ENCODE assay signal across 21 cellular contexts in genomic region chr14:97253756-97254155, GRCh38.
"Had no signal": no experiment of that assay in that cellular context is flagged by ENCODE, and none has a peak within 500 bp of the region (broad histone marks: within the 10 kb centered on the region; RNA-seq: fewer than 3 reads in every experiment).

No MANE protein-coding gene starts in this region.

- FAIRE-seq: kidney, TTC549 had no signal

- H3K9me3 Mint-ChIP-seq: central memory CD8-positive, alpha-beta T cell; dendritic cell treated with granulocyte-macrophage colony-stimulating factor and Interleukin-4, amounts not matched to agents 40 ng/mL and 50 ng/mL, for 4 days; effector memory CD8-positive, alpha-beta T cell; nephron had no signal

- H3K36me3 Mint-ChIP-seq: brain; memory B cell; stimulated activated memory B cell treated with anti-CD40 and anti-IgM and Interleukin-4, amounts not matched to agents 10 μg/mL and 1 μg/mL and 100 μg/mL, for 72 hours had no signal

- H3K4me1 Mint-ChIP-seq: brain, nephron had no signal

- H3K4me3 Mint-ChIP-seq: brain; central memory CD8-positive, alpha-beta T cell; dendritic cell treated with granulocyte-macrophage colony-stimulating factor and Interleukin-4, amounts not matched to agents 40 ng/mL and 50 ng/mL, for 4 days; effector memory CD8-positive, alpha-beta T cell; memory B cell; nephron; stimulated activated memory B cell treated with anti-CD40 and anti-IgM and Interleukin-4, amounts not matched to agents 10 μg/mL and 1 μg/mL and 100 μg/mL, for 72 hours had no signal

- DNase-seq: activated naive CD4-positive, alpha-beta T cell treated with anti-CD3 and anti-CD28 coated beads, Interleukin-2, amount 50 U/mL, for 16 hours; amygdala; effector memory CD8-positive, alpha-beta T cell; gastrocnemius medialis; kidney; left ventricle myocardium inferior; occipital lobe; right lobe of liver; tibial artery; uterus had no signal

- H3K4me3 ChIP-seq: gastrocnemius medialis, left ventricle myocardium inferior, prostate gland, right lobe of liver, tibial artery, uterus had no signal

- H3K27ac ChIP-seq: epithelial cell of prostate, gastrocnemius medialis, left ventricle myocardium inferior, prostate gland, right lobe of liver, tibial artery, uterus had no signal

- H3K27ac Mint-ChIP-seq: activated T-helper 2 cell treated with anti-CD3 and anti-CD28 coated beads, Interferon-gamma antibody, Interleukin-2, Interleukin-4, amounts not matched to agents 10 μg/mL and 5 μg/mL and 100 μg/mL, durations not matched to agents 14 hours and 24 hours and 36 hours; brain; dendritic cell treated with granulocyte-macrophage colony-stimulating factor and Interleukin-4, amounts not matched to agents 40 ng/mL and 50 ng/mL, for 4 days; memory B cell; nephron; stimulated activated memory B cell treated with anti-CD40 and anti-IgM and Interleukin-4, amounts not matched to agents 10 μg/mL and 1 μg/mL and 100 μg/mL, for 72 hours had no signal

- H3K4me1 ChIP-seq: gastrocnemius medialis, left ventricle myocardium inferior, prostate gland, right lobe of liver, tibial artery, uterus had no signal

- H3K9me3 ChIP-seq: gastrocnemius medialis, prostate gland, right lobe of liver, uterus had no signal

- ATAC-seq: activated CD4-positive, CD25-positive, alpha-beta regulatory T cell treated with anti-CD3 and anti-CD28 coated beads, Interleukin-2, amount 50 U/mL, for 24 hours; effector memory CD8-positive, alpha-beta T cell; gastrocnemius medialis; right lobe of liver; stimulated activated memory B cell treated with anti-CD40 and anti-IgM and Interleukin-4, amounts not matched to agents 10 μg/mL and 1 μg/mL and 100 μg/mL, for 72 hours had no signal

- H3K36me3 ChIP-seq: gastrocnemius medialis, left ventricle myocardium inferior, prostate gland, right lobe of liver, tibial artery, uterus had no signal

- H3K27me3 Mint-ChIP-seq: central memory CD8-positive, alpha-beta T cell; dendritic cell treated with granulocyte-macrophage colony-stimulating factor and Interleukin-4, amounts not matched to agents 40 ng/mL and 50 ng/mL, for 4 days had no signal

- H3K27me3 ChIP-seq: gastrocnemius medialis, right lobe of liver, tibial artery, uterus had no signal
